In the genomic region with DNA sequence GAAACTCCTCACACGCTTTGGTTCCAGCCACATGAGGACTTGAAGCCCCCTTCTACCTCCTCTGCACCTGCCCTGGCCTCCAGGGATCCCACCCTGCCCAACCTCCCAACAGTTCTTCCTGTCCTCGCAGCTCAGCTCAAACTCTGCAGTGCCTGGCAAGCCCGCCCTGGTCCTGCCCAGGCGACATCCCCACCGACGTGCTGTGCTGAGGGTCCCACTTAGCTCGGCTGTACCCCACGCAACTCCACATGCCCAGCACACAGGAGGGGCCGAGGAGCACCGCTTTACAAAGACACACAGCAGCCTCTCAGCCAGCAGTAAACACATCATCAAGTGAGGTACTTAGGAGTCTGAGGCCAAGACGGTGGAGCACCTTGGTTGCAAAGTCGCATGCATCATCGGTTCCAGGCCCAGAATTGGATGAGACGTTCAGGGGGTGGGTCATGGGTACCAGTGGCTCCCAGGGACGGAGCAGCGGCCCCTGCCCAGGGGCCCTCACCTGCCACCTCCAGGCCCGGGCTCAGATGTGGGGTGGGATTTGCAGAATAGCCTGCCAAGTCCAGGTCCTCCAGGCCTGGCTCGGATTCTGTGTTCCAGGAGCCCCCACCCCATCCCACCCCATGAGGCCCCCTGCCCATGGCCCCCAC, we compare ENCODE assay signal across 16 cellular contexts.
DNase-seq lines count a peak whose midpoint lies in the region; ATAC-seq and TF ChIP-seq lines count a peak whose summit lies in the region.
"Had no signal": no experiment of that assay in that cellular context is flagged by ENCODE, and none has a peak within 500 bp of the region (broad histone marks: within the 10 kb centered on the region; RNA-seq: fewer than 3 reads in every experiment).

No MANE protein-coding gene starts in this region.

- H3K27ac Mint-ChIP-seq in activated T-helper 2 cell treated with anti-CD3 and anti-CD28 coated beads, Interferon-gamma antibody, Interleukin-2, Interleukin-4, amounts not matched to agents 10 μg/mL and 5 μg/mL and 100 μg/mL, durations not matched to agents 14 hours and 24 hours and 36 hours: no peak overlapping the region

- no peaks in the 10 kb centered on the region for H3K27me3 Mint-ChIP-seq in activated T-helper 2 cell treated with anti-CD3 and anti-CD28 coated beads, Interferon-gamma antibody, Interleukin-2, Interleukin-4, amounts not matched to agents 10 μg/mL and 5 μg/mL and 100 μg/mL, durations not matched to agents 14 hours and 24 hours and 36 hours (ENCODE audit: low read depth)

- peaks cover 4% of the 10 kb centered on the region for H3K9me3 Mint-ChIP-seq in activated T-helper 2 cell treated with anti-CD3 and anti-CD28 coated beads, Interferon-gamma antibody, Interleukin-2, Interleukin-4, amounts not matched to agents 10 μg/mL and 5 μg/mL and 100 μg/mL, durations not matched to agents 14 hours and 24 hours and 36 hours

- H3K4me1 Mint-ChIP-seq in activated T-helper 2 cell treated with anti-CD3 and anti-CD28 coated beads, Interferon-gamma antibody, Interleukin-2, Interleukin-4, amounts not matched to agents 10 μg/mL and 5 μg/mL and 100 μg/mL, durations not matched to agents 14 hours and 24 hours and 36 hours (ENCODE audit: low read depth): no peaks in the 10 kb centered on the region

- no peak for TF ChIP-seq POLR2A in thyroid gland (IDR thresholded peaks at IDR 0.05)

- peak; percentile 38 for ATAC-seq in left lung
- no peak for ATAC-seq in HG03135 (IDR thresholded peaks at IDR 0.05; ENCODE audit: unreplicated experiment)
- ATAC-seq: HCT116 had no signal

- intact Hi-C loops in left lung (cut with DNase I) (no loop called here), thyroid gland (cut with DNase I) (loop anchor here (10.0 kb wide), 1 partner anchor 90 kb away; no protein-coding TSS in a partner anchor)
- intact Hi-C loops in activated T-helper 2 cell treated with anti-CD3 and anti-CD28 coated beads, Interferon-gamma antibody, Interleukin-2, Interleukin-4, amounts not matched to agents 10 μg/mL and 5 μg/mL and 100 μg/mL, durations not matched to agents 14 hours and 24 hours and 36 hours (cut with micrococcal nuclease): no loop called here

- whole genome bisulfite sequencing in thyroid gland, 2 donors: 56 to 58% methylated on average over 10 to 14 of the region's 18 CpGs

- DNase-seq in DMS79 treated with DMSO at 0.1 percent for 48 hours (lab: John Stamatoyannopoulos, UW) (peak; percentile 69), RPMI8226 (peak; percentile 24), left lung (peak in 1 of 2 donors; percentile 69), thyroid gland (peak; percentile 29 to 34), kidney tubule cell (ENCODE audit: low spot score) (no peak), NCI-H128 (lab: John Stamatoyannopoulos, UW; ENCODE audit: unreplicated experiment) (no peak)
- DNase-seq in activated T-helper 2 cell treated with anti-CD3 and anti-CD28 coated beads, Interferon-gamma antibody, Interleukin-2, Interleukin-4, amounts not matched to agents 10 μg/mL and 5 μg/mL and 100 μg/mL, durations not matched to agents 14 hours and 24 hours and 36 hours (ENCODE audit: low spot score): no peak
- DNase-seq: MM.1S, NCI-H1092 treated with DMSO at 0.1 percent for 48 hours, NCI-H2081, NCI-H510A, NCI-H748 treated with DMSO at 0.1 percent for 48 hours, SHP77 treated with DMSO at 0.1 percent for 48 hours, SK-N-SH had no signal

- H3K4me1 ChIP-seq in left lung (peaks cover 0 to 8% of the 10 kb centered on the region in 2 donors), thyroid gland (peaks cover 20 to 23% of the 10 kb centered on the region in 2 donors)

- H3K36me3 ChIP-seq in left lung (peaks cover 0 to 3% of the 10 kb centered on the region in 2 donors), thyroid gland (no peaks in the 10 kb centered on the region)

- no peaks in the 10 kb centered on the region for H3K36me3 Mint-ChIP-seq in activated T-helper 2 cell treated with anti-CD3 and anti-CD28 coated beads, Interferon-gamma antibody, Interleukin-2, Interleukin-4, amounts not matched to agents 10 μg/mL and 5 μg/mL and 100 μg/mL, durations not matched to agents 14 hours and 24 hours and 36 hours (ENCODE audit: low read depth)

- H3K4me3 ChIP-seq in left lung (no peak overlapping the region), thyroid gland (replicated peaks in 1 of 3) (no peak overlapping the region)

- H3K27ac ChIP-seq in left lung: no peak overlapping the region
- peak overlapping the region in 2 of 3 donors; percentile 56 to 70 for H3K27ac ChIP-seq in thyroid gland

- H3K9me3 ChIP-seq in left lung (no peaks in the 10 kb centered on the region), thyroid gland (no peaks in the 10 kb centered on the region)
- H3K9me3 ChIP-seq: SK-N-SH had no signal

- H3K4me3 Mint-ChIP-seq in activated T-helper 2 cell treated with anti-CD3 and anti-CD28 coated beads, Interferon-gamma antibody, Interleukin-2, Interleukin-4, amounts not matched to agents 10 μg/mL and 5 μg/mL and 100 μg/mL, durations not matched to agents 14 hours and 24 hours and 36 hours (ENCODE audit: low read depth): no peak overlapping the region

- TF ChIP-seq CTCF in left lung (IDR thresholded peaks at IDR 0.05) (no peak), thyroid gland (IDR thresholded peaks at IDR 0.05) (no peak)

- H3K27me3 ChIP-seq in left lung: peaks cover 0 to 4% of the 10 kb centered on the region in 2 donors
- no peaks in the 10 kb centered on the region for H3K27me3 ChIP-seq in thyroid gland

Comparison
In these comparisons a context has a peak if more than half of its experiments do, and no peak if none do; other contexts are left out.
1. DNase-seq: peak in DMS79 treated with DMSO at 0.1 percent for 48 hours (single experiment), RPMI8226 (single experiment) and thyroid gland (2 of 2); none in kidney tubule cell (single experiment), NCI-H128 (single experiment) and activated T-helper 2 cell treated with anti-CD3 and anti-CD28 coated beads, Interferon-gamma antibody, Interleukin-2, Interleukin-4, amounts not matched to agents 10 μg/mL and 5 μg/mL and 100 μg/mL, durations not matched to agents 14 hours and 24 hours and 36 hours (single experiment).
2. H3K27ac ChIP-seq: peak in thyroid gland (2 of 3); none in left lung (0 of 2).